In the genomic region with DNA sequence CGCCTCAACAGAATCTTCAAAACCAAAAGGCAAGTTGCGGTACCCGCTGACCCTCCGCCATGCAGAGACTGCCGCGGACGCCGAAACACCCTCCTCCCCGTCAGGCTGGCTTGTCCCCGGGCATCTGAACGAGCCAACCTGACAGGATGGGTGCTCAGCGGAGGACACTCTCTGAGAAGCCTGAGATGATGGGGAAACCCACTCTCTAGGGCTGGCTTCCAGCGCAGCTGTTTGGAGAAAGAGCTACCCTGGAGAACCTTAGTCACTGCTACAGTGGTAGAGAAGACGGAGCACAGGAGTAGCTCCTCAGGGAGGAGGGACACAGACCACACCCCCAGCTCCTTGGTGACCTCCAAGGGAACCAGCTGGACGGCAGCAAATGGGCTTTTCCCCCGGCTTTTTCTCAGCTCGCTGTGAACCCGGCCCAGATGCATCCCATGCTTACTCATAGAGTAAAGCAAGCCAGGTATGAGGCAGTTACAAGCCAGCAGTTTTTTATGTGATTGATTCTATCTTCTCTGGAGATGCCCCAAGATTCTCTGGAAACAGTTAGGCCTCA, we compare ENCODE assay signal across 13 cellular contexts. TPM values are rescaled to one million over a fixed set of nuclear protein-coding genes. Genes with fewer than 3 reads are reported as not detected.
A peak's percentile ranks its signal among the peaks of the same experiment; 100 is the strongest.
DNase-seq lines count a peak whose midpoint lies in the region; ATAC-seq and TF ChIP-seq lines count a peak whose summit lies in the region.
"Had no signal": no experiment of that assay in that cellular context is flagged by ENCODE, and none has a peak within 500 bp of the region (broad histone marks: within the 10 kb centered on the region; RNA-seq: fewer than 3 reads in every experiment).

No MANE protein-coding gene starts in this region.

- H3K4me3 ChIP-seq in liver (ENCODE audit: low read depth in 1 of 3, low read length in 3 of 3) (no peak overlapping the region), psoas muscle (no peak overlapping the region), SK-N-SH (ENCODE audit: low read depth in 2 of 2, low read length in 1 of 2) (no peak overlapping the region)

- no peak overlapping the region for H3K27ac Mint-ChIP-seq in activated CD4-positive, alpha-beta T cell treated with anti-CD3 and anti-CD28 coated beads for 36 hours
- H3K27ac Mint-ChIP-seq: activated CD4-positive, alpha-beta memory T cell treated with anti-CD3 and anti-CD28 coated beads for 36 hours; activated T-helper 17 cell treated with anti-CD3 and anti-CD28 coated beads, Interleukin-2, amount 50 U/mL, for 72 hours had no signal

- no peaks in the 10 kb centered on the region for H3K4me1 Mint-ChIP-seq in activated CD4-positive, alpha-beta T cell treated with anti-CD3 and anti-CD28 coated beads for 36 hours
- H3K4me1 Mint-ChIP-seq: activated T-helper 17 cell treated with anti-CD3 and anti-CD28 coated beads, Interleukin-2, amount 50 U/mL, for 72 hours had no signal

- no peaks in the 10 kb centered on the region for H3F3A ChIP-seq in SK-N-SH (replicated peaks; ENCODE audit: insufficient read depth)

- CTCF ChIA-PET in activated CD4-positive, alpha-beta T cell treated with anti-CD3 and anti-CD28 coated beads for 36 hours (lab: Charles Lee) = no interaction called here
- CTCF ChIA-PET in SK-N-SH (lab: Yijun Ruan, JAX) = interaction anchor here (1.0 to 2.3 kb wide), 2 partner anchors 98 to 225 kb away, joined by 3 to 14 read pairs; no protein-coding TSS in a partner anchor

- H3K27me3 ChIP-seq in liver (ENCODE audit: control insufficient read depth in 4 of 4, insufficient read depth in 4 of 4, low read length in 3 of 4) (no peaks in the 10 kb centered on the region), psoas muscle (ENCODE audit: insufficient read depth in 3 of 3, low read length in 2 of 3) (no peaks in the 10 kb centered on the region), SK-N-SH (ENCODE audit: insufficient read depth) (no peaks in the 10 kb centered on the region)

- ATAC-seq in psoas muscle = peak; percentile 28 to 59 (median 46)
- no peak for ATAC-seq in activated CD4-positive, alpha-beta T cell treated with anti-CD3 and anti-CD28 coated beads for 36 hours
- ATAC-seq: activated T-helper 17 cell treated with anti-CD3 and anti-CD28 coated beads, Interleukin-2, amount 50 U/mL, for 72 hours had no signal

- TF ChIP-seq RAD21 in liver (IDR thresholded peaks at IDR 0.05) = no peak
- no peak for TF ChIP-seq RAD21 in SK-N-SH (IDR thresholded peaks at IDR 0.05; ENCODE audit: low read length)

- no peak for TF ChIP-seq EP300 in SK-N-SH (IDR thresholded peaks at IDR 0.05; ENCODE audit: borderline replicate concordance in 1 of 2, low read depth in 1 of 2, low read length in 1 of 2)

- 93% methylated on average over 18 of the region's 18 CpGs for WGBS in liver
- WGBS in psoas muscle, 3 donors = 78 to 88% (median 81%) methylated on average over 18 of the region's 18 CpGs
- 74% methylated on average over 15 of the region's 18 CpGs for WGBS in SK-N-SH (ENCODE audit: low lambda C conversion rate)

- H3K9me3 ChIP-seq in liver (ENCODE audit: control insufficient read depth in 4 of 4, low read length in 3 of 4) = no peaks in the 10 kb centered on the region
- H3K9me3 ChIP-seq in psoas muscle = no peaks in the 10 kb centered on the region
- no peaks in the 10 kb centered on the region for H3K9me3 ChIP-seq in SK-N-SH

- H3K36me3 ChIP-seq in liver (ENCODE audit: control insufficient read depth in 4 of 4, insufficient read depth in 3 of 4, low read depth in 1 of 4, low read length in 3 of 4) = no peaks in the 10 kb centered on the region
- no peaks in the 10 kb centered on the region for H3K36me3 ChIP-seq in psoas muscle (ENCODE audit: insufficient read depth in 1 of 2, low read depth in 1 of 2)
- H3K36me3 ChIP-seq in SK-N-SH (replicated peaks in 1 of 2; ENCODE audit: control insufficient read depth in 1 of 2, insufficient read depth in 2 of 2, low read length in 1 of 2) = no peaks in the 10 kb centered on the region

- no peaks in the 10 kb centered on the region for H3K79me2 ChIP-seq in SK-N-SH (ENCODE audit: insufficient read depth)

- no peaks in the 10 kb centered on the region for H3K27me3 Mint-ChIP-seq in activated CD4-positive, alpha-beta T cell treated with anti-CD3 and anti-CD28 coated beads for 36 hours
- H3K27me3 Mint-ChIP-seq: activated T-helper 17 cell treated with anti-CD3 and anti-CD28 coated beads, Interleukin-2, amount 50 U/mL, for 72 hours had no signal

- H3K4me1 ChIP-seq in liver (ENCODE audit: control insufficient read depth in 4 of 4, insufficient read depth in 4 of 4, low read length in 3 of 4) (peaks cover 10 to 37% (median 24%) of the 10 kb centered on the region in 4 donors), psoas muscle (peaks cover 23% of the 10 kb centered on the region), SK-N-SH (ENCODE audit: control insufficient read depth in 1 of 2, insufficient read depth in 2 of 2, low read depth in 1 of 2, low read length in 1 of 2) (peaks cover 0 to 23% of the 10 kb centered on the region in 2 experiments; a peak in 1 of 4 replicates)

- no peak overlapping the region for H3K4me2 ChIP-seq in SK-N-SH

- H2AFZ ChIP-seq in SK-N-SH (ENCODE audit: low read depth) = no peak overlapping the region

- H3K27ac ChIP-seq in VCaP (peak overlapping the region; percentile 96), liver (ENCODE audit: low read depth in 1 of 2, low read length in 2 of 2) (peak overlapping the region; percentile 81 to 91), psoas muscle (peak overlapping the region; percentile 70), SK-N-SH (ENCODE audit: low read depth in 2 of 2, low read length in 1 of 2) (no peak overlapping the region)

- POLR2A ChIA-PET in activated CD4-positive, alpha-beta T cell treated with anti-CD3 and anti-CD28 coated beads for 36 hours (lab: Charles Lee) = no interaction called here
- POLR2A ChIA-PET in SK-N-SH (lab: Yijun Ruan, JAX) = no interaction called here

- no peaks in the 10 kb centered on the region for H3K9me2 ChIP-seq in SK-N-SH

- no peaks in the 10 kb centered on the region for H3K36me3 Mint-ChIP-seq in activated CD4-positive, alpha-beta T cell treated with anti-CD3 and anti-CD28 coated beads for 36 hours (ENCODE audit: low read depth)
- H3K36me3 Mint-ChIP-seq: activated CD4-positive, alpha-beta memory T cell treated with anti-CD3 and anti-CD28 coated beads for 36 hours had no signal

- DNase-seq in DMS53 treated with DMSO at 0.1 percent for 48 hours (lab: John Stamatoyannopoulos, UW; ENCODE audit: unreplicated experiment) = peak; percentile 13
- DNase-seq in psoas muscle = peak; percentile 52 to 67
- DNase-seq in activated CD4-positive, alpha-beta T cell treated with anti-CD3 and anti-CD28 coated beads for 36 hours = no peak
- DNase-seq in activated CD4-positive, alpha-beta T cell treated with anti-CD3 and anti-CD28 coated beads for 48 hours = no peak
- no peak for DNase-seq in NCI-H1105 treated with DMSO at 0.1 percent for 48 hours (lab: John Stamatoyannopoulos, UW)
- DNase-seq in SK-N-SH = no peak
- DNase-seq: activated CD4-positive, alpha-beta memory T cell treated with anti-CD3 and anti-CD28 coated beads for 36 hours; glutamatergic neuron; RPMI8226; T1000 had no signal

- intact Hi-C loops in psoas muscle (cut with DNase I) = loop anchor here in 1 of 2 donors (5.0 kb wide), 1 partner anchor 89 kb away; no protein-coding TSS in a partner anchor
- intact Hi-C loops in activated CD4-positive, alpha-beta T cell treated with anti-CD3 and anti-CD28 coated beads for 36 hours (cut with DNase I, micrococcal nuclease) = no loop called here

- H3K9me3 Mint-ChIP-seq in activated CD4-positive, alpha-beta T cell treated with anti-CD3 and anti-CD28 coated beads for 36 hours (ENCODE audit: low read depth) = no peaks in the 10 kb centered on the region
- H3K9me3 Mint-ChIP-seq: activated CD4-positive, alpha-beta memory T cell treated with anti-CD3 and anti-CD28 coated beads for 36 hours; activated T-helper 17 cell treated with anti-CD3 and anti-CD28 coated beads, Interleukin-2, amount 50 U/mL, for 72 hours had no signal

- no peak overlapping the region for H3K4me3 Mint-ChIP-seq in activated CD4-positive, alpha-beta T cell treated with anti-CD3 and anti-CD28 coated beads for 36 hours
- H3K4me3 Mint-ChIP-seq: activated CD4-positive, alpha-beta memory T cell treated with anti-CD3 and anti-CD28 coated beads for 36 hours; activated T-helper 17 cell treated with anti-CD3 and anti-CD28 coated beads, Interleukin-2, amount 50 U/mL, for 72 hours had no signal

- no peaks in the 10 kb centered on the region for H4K20me1 ChIP-seq in SK-N-SH (ENCODE audit: insufficient read depth)

- no peak for TF ChIP-seq CTCF in VCaP (conservative IDR thresholded peaks at IDR 0.05)
- no peak for TF ChIP-seq CTCF in liver (IDR thresholded peaks at IDR 0.05; ENCODE audit: low read depth, low read length, missing input control)
- no peak for TF ChIP-seq CTCF in psoas muscle (IDR thresholded peaks at IDR 0.05)
- no peak for TF ChIP-seq CTCF in SK-N-SH (IDR thresholded peaks at IDR 0.05)

- no peak overlapping the region for H3K9ac ChIP-seq in liver (ENCODE audit: low read depth in 1 of 2, low read length in 2 of 2)
- H3K9ac ChIP-seq in SK-N-SH = no peak overlapping the region

TF ChIP-seq in liver, 16 proteins besides CTCF, POLR2A, EP300 and RAD21:
- TF ChIP-seq TAF1 (conservative IDR thresholded peaks at IDR 0.05) = no peak
- TF ChIP-seq HNF4A (conservative IDR thresholded peaks at IDR 0.05) = no peak

TF ChIP-seq in SK-N-SH, 30 proteins besides CTCF, POLR2A, EP300 and RAD21:
- no peak for TF ChIP-seq MXI1 (IDR thresholded peaks at IDR 0.05; ENCODE audit: low read depth, low read length)
- no peak for TF ChIP-seq SIN3A (IDR thresholded peaks at IDR 0.05; ENCODE audit: borderline replicate concordance, low read depth, low read length)
- TF ChIP-seq USF2 (IDR thresholded peaks at IDR 0.05; ENCODE audit: borderline replicate concordance, low read depth, low read length) = no peak
TF ChIP-seq in SK-N-SH: peak in this region for 0.

RNA-seq across cellular contexts. Expression of gene FAM174B, which starts 38.9 kb away (rescaled TPM):
- total RNA-seq in liver = 1 to 10 TPM; 2.5 to 3.8 TPM
- polyA plus RNA-seq in liver = 1 to 10 TPM; 3.7 to 4.5 TPM
- 10 to 100 TPM in 3 of 4 donors, 1 to 10 TPM in 1; 9.5 to 22.1 (median 12.2) TPM for total RNA-seq in psoas muscle
- 10 to 100 TPM in 1 of 3 donors, 1 to 10 TPM in 2; 7.6 to 12.1 (median 7.8) TPM for polyA plus RNA-seq in psoas muscle
- total RNA-seq in activated CD4-positive, alpha-beta T cell treated with anti-CD3 and anti-CD28 coated beads for 36 hours = 1 to 10 TPM; 4.0 to 4.9 TPM
- polyA plus RNA-seq in SK-N-SH (2012; rRNA removed) = 0.18 and 0.30 TPM in 2 replicates
- 0.12 and 0.16 TPM in 2 replicates for polyA plus RNA-seq in SK-N-SH (2012; cell fraction: cytosol; rRNA removed)
- polyA plus RNA-seq in SK-N-SH (2012; cell fraction: nucleus; rRNA removed) = 0.05 and 0.74 TPM in 2 replicates

Comparison
In these comparisons a context has a peak if more than half of its experiments do, and no peak if none do; other contexts are left out.
1. DNase-seq: peak in DMS53 treated with DMSO at 0.1 percent for 48 hours (single experiment) and psoas muscle (2 of 2); none in activated CD4-positive, alpha-beta T cell treated with anti-CD3 and anti-CD28 coated beads for 36 hours (single experiment), activated CD4-positive, alpha-beta T cell treated with anti-CD3 and anti-CD28 coated beads for 48 hours (single experiment), NCI-H1105 treated with DMSO at 0.1 percent for 48 hours (single experiment) and SK-N-SH (single experiment).
2. H3K27ac ChIP-seq: peak in VCaP (single experiment), liver (2 of 2) and psoas muscle (single experiment); none in SK-N-SH (0 of 2).